In genomic region chr6:12331951-12332749, GRCh38 we compare ENCODE assay signal across 13 cellular contexts. TPM values are rescaled to one million over a fixed set of nuclear protein-coding genes. Genes with fewer than 3 reads are reported as not detected.
A peak's percentile ranks its signal among the peaks of the same experiment; 100 is the strongest.
DNase-seq lines count a peak whose midpoint lies in the region; ATAC-seq and TF ChIP-seq lines count a peak whose summit lies in the region.
"Had no signal": no experiment of that assay in that cellular context is flagged by ENCODE, and none has a peak within 500 bp of the region (broad histone marks: within the 10 kb centered on the region; RNA-seq: fewer than 3 reads in every experiment).

No MANE protein-coding gene starts in this region.

- no peaks in the 10 kb centered on the region for H3K36me3 Mint-ChIP-seq in CD8-positive, alpha-beta T cell
- H3K36me3 Mint-ChIP-seq: natural killer cell had no signal

- H3K4me1 ChIP-seq in right atrium auricular region, result peaks cover 0 to 13% of the 10 kb centered on the region in 2 donors
- H3K4me1 ChIP-seq in body of pancreas, result peaks cover 76% of the 10 kb centered on the region
- H3K4me1 ChIP-seq in left lung, result peaks cover 0 to 16% of the 10 kb centered on the region in 2 donors
- H3K4me1 ChIP-seq in upper lobe of left lung, result peaks cover 0 to 6% (median 5%) of the 10 kb centered on the region in 4 donors
- no peaks in the 10 kb centered on the region for H3K4me1 ChIP-seq in CD8-positive, alpha-beta T cell (ENCODE audit: insufficient read depth, low read length)

- H3K27ac Mint-ChIP-seq in CD8-positive, alpha-beta T cell, result no peak overlapping the region
- H3K27ac Mint-ChIP-seq: activated T-cell treated with anti-CD3 and anti-CD28 coated beads, Interleukin-2, amount 50 U/mL, for 72 hours; natural killer cell had no signal

- 29 to 32% methylated on average over 8 of the region's 8 CpGs for WGBS in body of pancreas, 2 donors
- 50 to 56% methylated on average over 8 of the region's 8 CpGs for WGBS in upper lobe of left lung, 2 donors

- no peak overlapping the region for H3K4me3 Mint-ChIP-seq in CD8-positive, alpha-beta T cell
- H3K4me3 Mint-ChIP-seq: activated T-cell treated with anti-CD3 and anti-CD28 coated beads, Interleukin-2, amount 50 U/mL, for 72 hours; natural killer cell had no signal

- CTCF ChIA-PET in CD8-positive, alpha-beta T cell (lab: Charles Lee), result no interaction called here
- CTCF ChIA-PET in RWPE1 (lab: Yijun Ruan, JAX), result interaction anchor here (0.6 kb wide), 1 partner anchor 143 kb away, joined by 3 read pairs; no protein-coding TSS in a partner anchor

- TF ChIP-seq CTCF in right atrium auricular region (IDR thresholded peaks at IDR 0.05) (no peak), body of pancreas (IDR thresholded peaks at IDR 0.05) (no peak), left lung (IDR thresholded peaks at IDR 0.05) (no peak), upper lobe of left lung (IDR thresholded peaks at IDR 0.05) (no peak), RWPE1 (conservative IDR thresholded peaks at IDR 0.05; ENCODE audit: low read depth) (no peak)
- TF ChIP-seq CTCF in CD8-positive, alpha-beta T cell (IDR thresholded peaks at IDR 0.05), result no peak

- TF ChIP-seq EP300 in upper lobe of left lung (IDR thresholded peaks at IDR 0.05), result no peak

- intact Hi-C loops in Right ventricle myocardium inferior (cut with DNase I), result no loop called here
- intact Hi-C loops in body of pancreas (cut with DNase I), result no loop called here
- intact Hi-C loops in left lung (cut with DNase I), result no loop called here
- intact Hi-C loops in CD8-positive, alpha-beta T cell (cut with DNase I, micrococcal nuclease), result no loop called here

- ATAC-seq in Right ventricle myocardium inferior (peak; percentile 39), body of pancreas (peak; percentile 91), left lung (peak; percentile 75), upper lobe of left lung (ENCODE audit: low FRiP score in 2 of 2) (peak; percentile 47 to 63)
- no peak for ATAC-seq in CD8-positive, alpha-beta T cell
- ATAC-seq: activated T-cell treated with anti-CD3 and anti-CD28 coated beads, Interleukin-2, amount 50 U/mL, for 72 hours; natural killer cell had no signal

- no peak for DNase-seq in Right ventricle myocardium inferior (ENCODE audit: missing footprints)
- DNase-seq in right atrium auricular region (ENCODE audit: low spot score), result no peak
- peak; percentile 70 to 93 (median 83) for DNase-seq in body of pancreas
- no peak for DNase-seq in left lung
- DNase-seq in upper lobe of left lung, result no peak
- no peak for DNase-seq in CD8-positive, alpha-beta T cell
- no peak for DNase-seq in NCI-H1048 (lab: John Stamatoyannopoulos, UW)
- DNase-seq in RWPE1 (ENCODE audit: low spot score), result no peak
- DNase-seq: activated T-cell treated with anti-CD3 and anti-CD28 coated beads, Interleukin-2, amount 50 U/mL, for 72 hours; natural killer cell; NCI-H1105; NCI-H526 had no signal

- no peaks in the 10 kb centered on the region for H3K9me3 Mint-ChIP-seq in CD8-positive, alpha-beta T cell
- H3K9me3 Mint-ChIP-seq: activated T-cell treated with anti-CD3 and anti-CD28 coated beads, Interleukin-2, amount 50 U/mL, for 72 hours; natural killer cell had no signal

- H3K27me3 ChIP-seq in right atrium auricular region (no peaks in the 10 kb centered on the region), body of pancreas (no peaks in the 10 kb centered on the region), left lung (no peaks in the 10 kb centered on the region), upper lobe of left lung (no peaks in the 10 kb centered on the region)
- H3K27me3 ChIP-seq in CD8-positive, alpha-beta T cell (ENCODE audit: insufficient read depth, low read length), result no peaks in the 10 kb centered on the region

- POLR2A ChIA-PET in CD8-positive, alpha-beta T cell (lab: Charles Lee), result interaction anchor here (0.6 kb wide), 1 partner anchor 12 kb away, joined by 3 read pairs; no protein-coding TSS in a partner anchor
- POLR2A ChIA-PET in RWPE1 (lab: Yijun Ruan, JAX; ENCODE audit: low non-redundant PET), result no interaction called here

- H3K27me3 Mint-ChIP-seq in CD8-positive, alpha-beta T cell (ENCODE audit: low read depth), result no peaks in the 10 kb centered on the region

- H3K36me3 ChIP-seq in right atrium auricular region (no peaks in the 10 kb centered on the region), body of pancreas (replicated peaks in 1 of 2; ENCODE audit: insufficient read depth in 1 of 2, low read depth in 2 of 2) (no peaks in the 10 kb centered on the region), left lung (no peaks in the 10 kb centered on the region), upper lobe of left lung (no peaks in the 10 kb centered on the region)
- H3K36me3 ChIP-seq in CD8-positive, alpha-beta T cell (ENCODE audit: insufficient read depth, low read length), result no peaks in the 10 kb centered on the region

- H3K4me3 ChIP-seq in right atrium auricular region (no peak overlapping the region), body of pancreas (no peak overlapping the region), left lung (no peak overlapping the region), upper lobe of left lung (no peak overlapping the region)
- no peak overlapping the region for H3K4me3 ChIP-seq in CD8-positive, alpha-beta T cell (ENCODE audit: low read depth, low read length)

- H3K4me1 Mint-ChIP-seq in CD8-positive, alpha-beta T cell (ENCODE audit: low read depth), result peaks cover 3% of the 10 kb centered on the region

- H3K27ac ChIP-seq in right atrium auricular region (no peak overlapping the region), body of pancreas (peak overlapping the region; percentile 94 to 97 (median 94)), left lung (peak overlapping the region in 1 of 2 donors; percentile 33), upper lobe of left lung (peak overlapping the region in 2 of 4 donors; percentile 19 to 42), RWPE1 (no peak overlapping the region)
- no peak overlapping the region for H3K27ac ChIP-seq in CD8-positive, alpha-beta T cell (ENCODE audit: low read depth, low read length)

- H3K9me3 ChIP-seq in right atrium auricular region (no peaks in the 10 kb centered on the region), body of pancreas (no peaks in the 10 kb centered on the region), left lung (no peaks in the 10 kb centered on the region), upper lobe of left lung (no peaks in the 10 kb centered on the region)
- no peaks in the 10 kb centered on the region for H3K9me3 ChIP-seq in CD8-positive, alpha-beta T cell (ENCODE audit: low read length)

- TF ChIP-seq POLR2A in body of pancreas (IDR thresholded peaks at IDR 0.05), result peak in 2 of 3 donors; percentile 22 to 53
- no peak for TF ChIP-seq POLR2A in upper lobe of left lung (IDR thresholded peaks at IDR 0.05)

RNA-seq across cellular contexts. Expression of gene EDN1, which starts 42.0 kb away (rescaled TPM):
- total RNA-seq in Right ventricle myocardium inferior (2.9 TPM), right atrium auricular region (10 to 100 TPM in 1 of 2 donors, 1 to 10 TPM in 1; 9.0 to 13.4 TPM), body of pancreas (10 to 100 TPM in 1 of 2 donors, under 1 TPM in 1; 0.66 to 19.7 TPM), left lung (10 to 100 TPM; 21.7 to 23.2 TPM), upper lobe of left lung (10 to 100 TPM in 3 of 6 donors, 1 to 10 TPM in 3; 6.5 to 40.6 (median 18.6) TPM)
- total RNA-seq in CD8-positive, alpha-beta T cell, result 1 to 10 TPM in 1 of 2 experiments, under 1 TPM in 1; 0.95 to 1.0 TPM
- total RNA-seq: SK-MEL-5 had no signal

Comparison
In these comparisons a context has a peak if more than half of its experiments do, and no peak if none do; other contexts are left out.
1. DNase-seq: peak in body of pancreas (4 of 4); none in Right ventricle myocardium inferior (single experiment), right atrium auricular region (single experiment), left lung (0 of 2), upper lobe of left lung (0 of 2), CD8-positive, alpha-beta T cell (0 of 7), NCI-H1048 (single experiment) and RWPE1 (single experiment).
2. H3K27ac ChIP-seq: peak in body of pancreas (4 of 4); none in right atrium auricular region (0 of 2), CD8-positive, alpha-beta T cell (single experiment) and RWPE1 (single experiment).
3. POLR2A ChIP-seq: peak in body of pancreas (2 of 3); none in upper lobe of left lung (0 of 4).